23 cellular contexts compared by ENCODE assay signal in genomic region chr5:560792-561166, GRCh38.
"Had no signal": no experiment of that assay in that cellular context is flagged by ENCODE, and none has a peak within 500 bp of the region (broad histone marks: within the 10 kb centered on the region; RNA-seq: fewer than 3 reads in every experiment).

No MANE protein-coding gene starts in this region.

- DNase-seq: cortex of kidney; foreskin fibroblast; gastrocnemius medialis; left ventricle myocardium superior; mucosa of descending colon; naive thymus-derived CD4-positive, alpha-beta T cell; right cardiac atrium; spleen; stimulated activated CD4-positive, alpha-beta T cell treated with anti-CD3 and anti-CD28 coated beads, Interleukin-4, amount 100 ng/mL, for 4 hours; stimulated activated naive CD8-positive, alpha-beta T cell treated with anti-CD3 and anti-CD28 coated beads, Interleukin-15, Interleukin-2, amounts not matched to agents 100 U/mL and 50 U/mL, for 24 hours; substantia nigra; uterus had no signal

- ATAC-seq: esophagus mucosa; gastrocnemius medialis; left ventricle myocardium superior; mucosa of descending colon; naive thymus-derived CD4-positive, alpha-beta T cell; right cardiac atrium; stimulated activated memory B cell treated with anti-CD40 and anti-IgM and Interleukin-4, amounts not matched to agents 10 μg/mL and 1 μg/mL and 100 μg/mL, for 72 hours; stimulated activated naive CD8-positive, alpha-beta T cell treated with anti-CD3 and anti-CD28 coated beads, Interleukin-15, Interleukin-2, amounts not matched to agents 100 U/mL and 50 U/mL, for 24 hours had no signal

- H3K36me3 ChIP-seq: gastrocnemius medialis, neural progenitor cell, prostate gland, spleen, thoracic aorta, tibial nerve, upper lobe of left lung, uterus had no signal

- H3K9me3 ChIP-seq: gastrocnemius medialis, mucosa of descending colon, prostate gland, spleen, thoracic aorta, tibial nerve, upper lobe of left lung, uterus had no signal

- H3K4me3 ChIP-seq: gastrocnemius medialis, lung, mucosa of descending colon, neural progenitor cell, prostate gland, skin epidermis, spleen, thoracic aorta, tibial nerve, upper lobe of left lung, uterus had no signal

- H3K4me1 ChIP-seq: gastrocnemius medialis, neural progenitor cell, parathyroid adenoma, prostate gland, spleen, tibial nerve, uterus had no signal

- H3K27ac ChIP-seq: epithelial cell of prostate, gastrocnemius medialis, neural progenitor cell, parathyroid adenoma, prostate gland, skin epidermis, spleen, thoracic aorta, tibial nerve, upper lobe of left lung, uterus had no signal
